Comparison of ENCODE assay signal across 17 cellular contexts in the genomic region with DNA sequence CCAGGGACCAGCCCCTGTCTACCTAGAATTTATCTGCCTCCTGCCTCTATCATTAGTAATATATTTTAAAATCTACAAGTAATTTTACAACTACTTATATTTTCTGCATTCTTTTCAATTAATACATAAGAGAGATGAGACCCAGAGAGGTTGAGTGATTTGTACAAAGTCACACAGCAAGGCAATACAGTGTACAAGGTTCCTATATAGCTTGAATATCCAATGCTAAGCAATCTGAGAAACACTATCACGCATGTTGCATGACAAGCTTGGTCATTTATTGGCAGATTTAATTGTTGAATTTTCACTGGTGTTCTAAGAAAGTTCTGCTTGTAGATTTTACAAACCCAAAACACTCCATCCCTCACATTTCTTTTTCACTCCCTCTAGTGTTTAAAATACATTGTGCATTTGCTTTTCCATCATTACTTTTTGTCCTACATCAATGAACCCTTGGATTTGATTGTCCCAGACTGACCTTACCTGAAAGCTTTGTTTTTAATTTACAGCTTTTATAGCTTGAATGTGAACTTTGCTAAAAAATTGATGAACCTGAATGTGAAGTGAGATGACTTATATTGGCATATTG.
A peak's percentile ranks its signal among the peaks of the same experiment; 100 is the strongest.
DNase-seq lines count a peak whose midpoint lies in the region; ATAC-seq, FAIRE-seq and TF ChIP-seq lines count a peak whose summit lies in the region.
"Had no signal": no experiment of that assay in that cellular context is flagged by ENCODE, and none has a peak within 500 bp of the region (broad histone marks: within the 10 kb centered on the region; RNA-seq: fewer than 3 reads in every experiment).

No MANE protein-coding gene starts in this region.

- FAIRE-seq in G401.6 (lab: Jason Lieb, UNC): peak; percentile 88
- FAIRE-seq: islet of Langerhans, RCC 7860 had no signal

- H3K4me3 ChIP-seq in RWPE2 (ENCODE audit: severe bottlenecking): no peak overlapping the region
- no peak overlapping the region for H3K4me3 ChIP-seq in fibroblast of mammary gland (ENCODE audit: control insufficient read depth, low read depth, low read length)
- H3K4me3 ChIP-seq in parathyroid adenoma (ENCODE audit: low read depth, low read length): no peak overlapping the region
- H3K4me3 ChIP-seq: BLaER1 treated with 17β-estradiol and CSF1 and Interleukin-3, amounts not matched to agents 10 nM and 100 nM; cardiac muscle cell; ovary; tibial nerve had no signal

- H3K9me3 ChIP-seq in RWPE2 (ENCODE audit: severe bottlenecking) (no peaks in the 10 kb centered on the region), parathyroid adenoma (ENCODE audit: control insufficient read depth, low read length) (no peaks in the 10 kb centered on the region)
- H3K9me3 ChIP-seq: ovary, tibial nerve had no signal

- no peaks in the 10 kb centered on the region for H3K36me3 ChIP-seq in RWPE2 (ENCODE audit: low read depth)
- no peaks in the 10 kb centered on the region for H3K36me3 ChIP-seq in parathyroid adenoma (ENCODE audit: control insufficient read depth, insufficient read depth, low read length)
- H3K36me3 ChIP-seq: BLaER1 treated with 17β-estradiol and CSF1 and Interleukin-3, amounts not matched to agents 10 nM and 100 nM; cardiac muscle cell; ovary; tibial nerve had no signal

- H3K27me3 ChIP-seq in RWPE2 (ENCODE audit: insufficient read depth, poor library complexity, severe bottlenecking) (no peaks in the 10 kb centered on the region), parathyroid adenoma (ENCODE audit: control insufficient read depth, insufficient read depth, low read length) (no peaks in the 10 kb centered on the region)
- H3K27me3 ChIP-seq: BLaER1 treated with 17β-estradiol and CSF1 and Interleukin-3, amounts not matched to agents 10 nM and 100 nM; cardiac muscle cell; ovary; tibial nerve had no signal

- DNase-seq in RWPE2 (ENCODE audit: low spot score) (no peak), fibroblast of mammary gland (ENCODE audit: low read depth) (no peak), Ammon's horn (ENCODE audit: low spot score) (no peak), NCI-H1694 treated with DMSO at 0.1 percent for 48 hours (lab: John Stamatoyannopoulos, UW) (no peak)
- DNase-seq: NCI-H187; NCI-H2227 treated with DMSO at 0.1 percent for 48 hours; ovary; stimulated activated naive CD4-positive, alpha-beta T cell had no signal

- no peaks in the 10 kb centered on the region for H3K79me2 ChIP-seq in parathyroid adenoma

- H2AFZ ChIP-seq in parathyroid adenoma: no peak overlapping the region

- no peaks in the 10 kb centered on the region for H3K4me1 ChIP-seq in RWPE2 (ENCODE audit: insufficient read depth, poor library complexity, severe bottlenecking)
- H3K4me1 ChIP-seq in parathyroid adenoma: no peaks in the 10 kb centered on the region
- H3K4me1 ChIP-seq: BLaER1 treated with 17β-estradiol and CSF1 and Interleukin-3, amounts not matched to agents 10 nM and 100 nM; tibial nerve had no signal

- no peak overlapping the region for H3K27ac ChIP-seq in RWPE2 (ENCODE audit: poor library complexity, severe bottlenecking)
- no peak overlapping the region for H3K27ac ChIP-seq in parathyroid adenoma
- H3K27ac ChIP-seq: BLaER1 treated with 17β-estradiol and CSF1 and Interleukin-3, amounts not matched to agents 10 nM and 100 nM; cardiac muscle cell; ovary; tibial nerve had no signal

- no peak overlapping the region for H3K4me2 ChIP-seq in parathyroid adenoma (ENCODE audit: low read length)
- H3K4me2 ChIP-seq: BLaER1 treated with 17β-estradiol and CSF1 and Interleukin-3, amounts not matched to agents 10 nM and 100 nM had no signal

- TF ChIP-seq CTCF in RWPE2 (IDR thresholded peaks at IDR 0.05; ENCODE audit: poor library complexity, severe bottlenecking) (peak; percentile 12), fibroblast of mammary gland (conservative IDR thresholded peaks at IDR 0.05; ENCODE audit: control insufficient read depth, insufficient read depth, low read depth, low read length) (peak; percentile 13), parathyroid adenoma (IDR thresholded peaks at IDR 0.05) (peak; percentile 17)

- no peak overlapping the region for H3K9ac ChIP-seq in parathyroid adenoma
- H3K9ac ChIP-seq: BLaER1 treated with 17β-estradiol and CSF1 and Interleukin-3, amounts not matched to agents 10 nM and 100 nM had no signal

- ATAC-seq in RWPE2 (ENCODE audit: low read depth) (no peak), GM21390 (IDR thresholded peaks at IDR 0.05; ENCODE audit: unreplicated experiment) (no peak)
- ATAC-seq: sciatic nerve had no signal
